ENCODE assay signal across 12 cellular contexts in the genomic region with DNA sequence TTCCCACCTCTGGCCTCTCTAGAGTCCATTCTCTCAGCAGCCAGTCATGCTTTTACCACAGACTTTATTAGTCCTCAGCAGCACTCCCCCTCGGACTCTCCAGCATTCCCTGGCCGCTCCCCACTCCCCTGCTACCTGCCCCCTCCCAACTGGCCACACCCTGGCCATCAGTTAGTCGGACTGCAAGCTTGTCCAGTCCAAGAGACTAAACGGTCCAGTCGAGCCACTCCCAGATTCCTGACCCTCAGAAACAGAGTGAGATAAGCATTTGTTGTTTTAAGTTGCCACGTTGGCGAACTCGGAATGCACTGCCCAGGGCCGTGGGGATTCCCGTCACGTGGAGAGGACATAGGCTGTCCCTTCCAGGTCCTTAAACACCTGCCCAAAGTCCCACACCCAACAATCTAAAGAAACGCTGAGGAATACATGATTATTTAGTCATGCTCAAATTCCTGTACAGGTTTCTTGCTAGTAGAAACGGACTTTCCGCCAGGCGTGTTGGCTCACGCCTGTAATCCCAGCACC. TPM values are rescaled to one million over a fixed set of nuclear protein-coding genes. Genes with fewer than 3 reads are reported as not detected.
DNase-seq lines count a peak whose midpoint lies in the region; ATAC-seq and TF ChIP-seq lines count a peak whose summit lies in the region.
"Had no signal": no experiment of that assay in that cellular context is flagged by ENCODE, and none has a peak within 500 bp of the region (broad histone marks: within the 10 kb centered on the region; RNA-seq: fewer than 3 reads in every experiment).

No MANE protein-coding gene starts in this region.

- no peaks in the 10 kb centered on the region for H3K27me3 ChIP-seq in left lung
- no peaks in the 10 kb centered on the region for H3K27me3 ChIP-seq in thyroid gland

- 18 to 28% methylated on average over 16 of the region's 16 CpGs for WGBS in thyroid gland, 2 donors

- no peak overlapping the region for H3K4me3 ChIP-seq in left lung
- H3K4me3 ChIP-seq in thyroid gland (replicated peaks in 1 of 3), result no peak overlapping the region

- H3K9me3 ChIP-seq in left lung, result no peaks in the 10 kb centered on the region
- H3K9me3 ChIP-seq in thyroid gland, result no peaks in the 10 kb centered on the region

- ATAC-seq in left lung (peak; percentile 78), GM21619 (IDR thresholded peaks at IDR 0.05; ENCODE audit: unreplicated experiment) (no peak)
- ATAC-seq: activated T-cell treated with anti-CD3 and anti-CD28 coated beads, Interleukin-2, amount 50 U/mL, for 72 hours had no signal

- peaks cover 0 to 7% of the 10 kb centered on the region in 2 donors for H3K36me3 ChIP-seq in left lung
- no peaks in the 10 kb centered on the region for H3K36me3 ChIP-seq in thyroid gland

- TF ChIP-seq POLR2A in thyroid gland (IDR thresholded peaks at IDR 0.05), result no peak

- TF ChIP-seq CTCF in left lung (IDR thresholded peaks at IDR 0.05), result no peak
- no peak for TF ChIP-seq CTCF in thyroid gland (IDR thresholded peaks at IDR 0.05)

- intact Hi-C loops in left lung (cut with DNase I), result no loop called here
- intact Hi-C loops in thyroid gland (cut with DNase I), result no loop called here

- H3K27ac ChIP-seq in left lung (peak overlapping the region in 1 of 2 donors; percentile 62), thyroid gland (peak overlapping the region in 1 of 3 donors; percentile 2)

- H3K4me1 ChIP-seq in left lung (peaks cover 15 to 29% of the 10 kb centered on the region in 2 donors), thyroid gland (peaks cover 19 to 37% of the 10 kb centered on the region in 2 donors)

- DNase-seq in HuH-7 (ENCODE audit: low spot score), result peak; percentile 81
- peak; percentile 53 for DNase-seq in astrocyte of the hippocampus (ENCODE audit: low read depth, low spot score)
- peak; percentile 69 to 76 for DNase-seq in left lung
- peak; percentile 81 to 84 for DNase-seq in thyroid gland
- no peak for DNase-seq in NCI-H510A treated with DMSO at 0.1 percent for 48 hours (lab: John Stamatoyannopoulos, UW)
- no peak for DNase-seq in middle frontal gyrus (ENCODE audit: extremely low spot score, low spot score)
- DNase-seq in NCI-H82 treated with DMSO at 0.1 percent for 48 hours (lab: John Stamatoyannopoulos, UW; ENCODE audit: unreplicated experiment), result no peak
- DNase-seq: activated T-cell treated with anti-CD3 and anti-CD28 coated beads, Interleukin-2, amount 50 U/mL, for 72 hours; central memory CD4-positive, alpha-beta T cell; mesendoderm; NCI-H1092 treated with DMSO at 0.1 percent for 48 hours had no signal

RNA-seq across cellular contexts. Expression of a gene that starts 5.8 kb away (rescaled TPM):
- 10 to 100 TPM; 79.3 to 79.5 TPM for total RNA-seq in left lung
- 100 to 1,000 TPM; 218 to 392 (median 285) TPM for total RNA-seq in thyroid gland

RNA-seq across cellular contexts. Expression of a gene that starts 12.0 kb away (rescaled TPM):
- total RNA-seq in left lung (100 to 1,000 TPM in 1 of 2 donors, 10 to 100 TPM in 1; 98.2 to 123 TPM), thyroid gland (10 to 100 TPM; 62.1 to 90.4 (median 75.0) TPM)

RNA-seq across cellular contexts. Expression of a gene that starts 58.1 kb away (rescaled TPM):
- 1,000 to 10,000 TPM; 1,639 to 1,736 TPM for total RNA-seq in left lung
- 1,000 to 10,000 TPM; 5,127 to 8,436 (median 6,104) TPM for total RNA-seq in thyroid gland

Comparison
In these comparisons a context has a peak if more than half of its experiments do, and no peak if none do; other contexts are left out.
1. DNase-seq: peak in HuH-7 (single experiment), astrocyte of the hippocampus (single experiment), left lung (2 of 2) and thyroid gland (2 of 2); none in NCI-H510A treated with DMSO at 0.1 percent for 48 hours (single experiment), middle frontal gyrus (single experiment) and NCI-H82 treated with DMSO at 0.1 percent for 48 hours (single experiment).